Comparison of ENCODE assay signal across 17 cellular contexts in the genomic region with DNA sequence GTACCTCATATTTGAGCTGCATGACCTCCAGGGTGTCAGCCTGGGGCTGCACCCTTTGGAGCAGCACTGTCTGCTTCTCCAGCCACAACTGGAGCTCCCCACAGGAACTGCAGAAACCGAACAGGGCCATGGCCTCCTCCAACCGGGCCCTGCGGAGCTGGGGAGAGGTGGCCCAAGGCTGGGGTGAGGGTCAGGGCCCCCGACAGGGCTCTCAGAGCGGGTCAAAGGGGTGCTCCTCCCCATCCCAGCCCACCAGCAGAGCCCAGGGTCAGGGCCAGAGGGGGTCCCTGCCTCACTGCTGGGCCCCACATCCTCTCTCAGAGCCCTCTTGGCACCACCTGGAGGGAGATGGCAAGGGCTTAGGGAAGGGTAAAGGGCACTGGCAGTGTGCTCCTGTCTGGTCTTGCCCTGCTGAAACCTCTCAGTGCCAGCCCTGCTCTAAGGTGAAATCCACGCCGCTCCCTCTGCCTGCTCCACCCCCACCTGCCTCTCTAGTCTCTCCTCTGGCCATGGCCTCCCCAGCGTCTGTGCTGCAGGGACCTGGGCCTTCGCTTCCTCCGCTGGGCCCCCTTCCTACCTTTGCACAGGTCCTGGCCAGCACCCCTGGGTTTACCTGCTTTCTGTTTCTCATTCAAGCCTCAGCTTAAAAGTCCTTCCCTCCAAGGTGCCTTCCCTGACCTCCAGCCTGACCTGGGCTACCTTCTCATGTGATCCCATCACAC. TPM values are rescaled to one million over a fixed set of nuclear protein-coding genes. Genes with fewer than 3 reads are reported as not detected.
DNase-seq lines count a peak whose midpoint lies in the region; ATAC-seq, FAIRE-seq and TF ChIP-seq lines count a peak whose summit lies in the region.
"Had no signal": no experiment of that assay in that cellular context is flagged by ENCODE, and none has a peak within 500 bp of the region (broad histone marks: within the 10 kb centered on the region; RNA-seq: fewer than 3 reads in every experiment).

No MANE protein-coding gene starts in this region.

- peak; percentile 52 for ATAC-seq in esophagus mucosa
- ATAC-seq in effector memory CD8-positive, alpha-beta T cell (replicated peaks) = no peak
- ATAC-seq in HG02588 (IDR thresholded peaks at IDR 0.05; ENCODE audit: unreplicated experiment) = no peak
- ATAC-seq: CD8-positive, alpha-beta T cell had no signal

- no peak for TF ChIP-seq POLR2A in spleen (IDR thresholded peaks at IDR 0.05)

- peaks cover 16% of the 10 kb centered on the region for H4K20me1 ChIP-seq in astrocyte (ENCODE audit: insufficient read depth, low read length)
- H4K20me1 ChIP-seq: BLaER1 had no signal

- no peak for FAIRE-seq in astrocyte (lab: Jason Lieb, UNC)

- WGBS in spleen, 5 donors = 93 to 98% (median 96%) methylated on average over 5 to 10 of the region's 10 CpGs

- no peaks in the 10 kb centered on the region for H3K9me3 Mint-ChIP-seq in astrocyte (ENCODE audit: unreplicated experiment)
- H3K9me3 Mint-ChIP-seq in effector memory CD8-positive, alpha-beta T cell = no peaks in the 10 kb centered on the region
- no peaks in the 10 kb centered on the region for H3K9me3 Mint-ChIP-seq in MCF 10A (ENCODE audit: unreplicated experiment)
- H3K9me3 Mint-ChIP-seq: CD8-positive, alpha-beta T cell; H9 had no signal

- no TSS peak for BruUV-seq in MCF 10A (replicated peaks; lab: Mats Ljungman, UMichigan)

- peaks cover 5% of the 10 kb centered on the region for H3K4me1 ChIP-seq in astrocyte (ENCODE audit: insufficient read depth, low read length)
- peaks cover 4 to 22% (median 17%) of the 10 kb centered on the region in 6 donors for H3K4me1 ChIP-seq in spleen

- H3K4me2 ChIP-seq in astrocyte (ENCODE audit: low read length) = no peak overlapping the region
- H3K4me2 ChIP-seq: BLaER1 had no signal

- H2AFZ ChIP-seq in astrocyte (ENCODE audit: low read depth, low read length) = no peak overlapping the region

- H3K4me1 Mint-ChIP-seq in astrocyte (ENCODE audit: low read depth, unreplicated experiment) = peaks cover 3% of the 10 kb centered on the region
- H3K4me1 Mint-ChIP-seq in effector memory CD8-positive, alpha-beta T cell (ENCODE audit: low read depth in 2 of 2) = peaks cover under 1 to 18% of the 10 kb centered on the region in 2 donors
- H3K4me1 Mint-ChIP-seq in MCF 10A (ENCODE audit: insufficient read depth, unreplicated experiment) = no peaks in the 10 kb centered on the region

- H3K4me3 Mint-ChIP-seq in astrocyte (ENCODE audit: unreplicated experiment) (peak overlapping the region; percentile 46), MCF 10A (ENCODE audit: unreplicated experiment) (no peak overlapping the region)
- H3K4me3 Mint-ChIP-seq in effector memory CD8-positive, alpha-beta T cell = no peak overlapping the region

- TF ChIP-seq CTCF in C4-2B (conservative IDR thresholded peaks at IDR 0.05) (no peak), astrocyte (IDR thresholded peaks at IDR 0.05; ENCODE audit: insufficient read depth, low read depth, low read length) (no peak), spleen (IDR thresholded peaks at IDR 0.05 in 8 of 11, conservative IDR thresholded peaks at IDR 0.05 in 3 of 11) (no peak), MCF 10A (IDR thresholded peaks at IDR 0.05; ENCODE audit: unreplicated experiment) (no peak)

- intact Hi-C loops in spleen (cut with DNase I; ENCODE audit: low total_unique reads) (no loop called here), MCF 10A (cut with micrococcal nuclease) (no loop called here)

- H3K4me3 ChIP-seq in astrocyte (ENCODE audit: insufficient read depth, low read depth, low read length) (no peak overlapping the region), spleen (no peak overlapping the region)
- H3K4me3 ChIP-seq: BLaER1 had no signal

- H3K27me3 ChIP-seq in astrocyte (ENCODE audit: insufficient read depth, low read length) (peaks cover 14% of the 10 kb centered on the region), spleen (replicated peaks in 1 of 7) (peaks cover 0 to 62% (median 13%) of the 10 kb centered on the region in 7 donors)

- POLR2A ChIA-PET in MCF 10A (lab: Yijun Ruan, JAX) = no interaction called here

- H3K36me3 Mint-ChIP-seq in astrocyte (ENCODE audit: low read depth, unreplicated experiment) (peaks cover 28% of the 10 kb centered on the region), MCF 10A (ENCODE audit: insufficient read depth, unreplicated experiment) (no peaks in the 10 kb centered on the region)
- peaks cover 2% of the 10 kb centered on the region for H3K36me3 Mint-ChIP-seq in effector memory CD8-positive, alpha-beta T cell (ENCODE audit: insufficient read depth)
- H3K36me3 Mint-ChIP-seq: CD8-positive, alpha-beta T cell had no signal

- H3K9me3 ChIP-seq in astrocyte (ENCODE audit: insufficient read depth, low read depth, low read length) (no peaks in the 10 kb centered on the region), spleen (no peaks in the 10 kb centered on the region)
- H3K9me3 ChIP-seq: BLaER1 had no signal

- DNase-seq in astrocyte (ENCODE audit: low read depth) (no peak), spleen (peak; percentile 70), MCF 10A (ENCODE audit: unreplicated experiment) (no peak)
- no peak for DNase-seq in effector memory CD8-positive, alpha-beta T cell
- DNase-seq: 8988T; Calu3; CD8-positive, alpha-beta T cell; DMS79 treated with DMSO at 0.1 percent for 48 hours; GF-D8; GOT3; H9; IMR-90 had no signal

- H3K27me3 Mint-ChIP-seq in astrocyte (ENCODE audit: low read depth, unreplicated experiment) (peaks cover 62% of the 10 kb centered on the region), MCF 10A (ENCODE audit: insufficient read depth, unreplicated experiment) (no peaks in the 10 kb centered on the region)
- H3K27me3 Mint-ChIP-seq in effector memory CD8-positive, alpha-beta T cell = peaks cover 12 to 29% of the 10 kb centered on the region in 2 donors

- CTCF ChIA-PET in MCF 10A (lab: Yijun Ruan, JAX) = interaction anchor here (0.7 kb wide), 1 partner anchor 126 kb away, joined by 3 read pairs; no protein-coding TSS in a partner anchor

- H3K27ac Mint-ChIP-seq in astrocyte (ENCODE audit: unreplicated experiment) (no peak overlapping the region), MCF 10A (ENCODE audit: low read depth, unreplicated experiment) (no peak overlapping the region)
- H3K27ac Mint-ChIP-seq in effector memory CD8-positive, alpha-beta T cell = peak overlapping the region in 1 of 2 donors; percentile 57
- H3K27ac Mint-ChIP-seq: CD8-positive, alpha-beta T cell had no signal

- H3K79me2 ChIP-seq in astrocyte (ENCODE audit: insufficient read depth, low read length) = no peaks in the 10 kb centered on the region

- H3K36me3 ChIP-seq in astrocyte (ENCODE audit: insufficient read depth, low read length) (no peaks in the 10 kb centered on the region), spleen (no peaks in the 10 kb centered on the region)
- H3K36me3 ChIP-seq: BLaER1 had no signal

- H3K27ac ChIP-seq in C4-2B (0 out of 2 replicates have a peak overlapping the region, but pooled peaks have one; percentile 2), astrocyte (ENCODE audit: low read depth, low read length) (no peak overlapping the region), spleen (no peak overlapping the region)
- H3K27ac ChIP-seq: BLaER1, HL-60 had no signal

- H3K9ac ChIP-seq in astrocyte (ENCODE audit: low read length) = no peak overlapping the region
- H3K9ac ChIP-seq: BLaER1 had no signal

RNA-seq across cellular contexts. Expression of gene SPTBN5, which starts 13.5 kb away (rescaled TPM):
- 5.3 and 6.7 TPM in 2 replicates for total RNA-seq in astrocyte
- total RNA-seq in esophagus mucosa = 2.1 TPM
- total RNA-seq in spleen = 1 to 10 TPM in 2 of 7 donors, under 1 TPM in 5; 0.19 to 1.2 (median 0.67) TPM
- 1 to 10 TPM in 2 of 3 donors, under 1 TPM in 1; 0.41 to 2.0 (median 1.6) TPM for polyA plus RNA-seq in spleen
- total RNA-seq in MCF 10A (2022) = 1.1 TPM in 2 replicates

RNA-seq across cellular contexts. Expression of gene PLA2G4B, which starts 41.7 kb away (rescaled TPM):
- total RNA-seq in astrocyte = 1.5 and 1.8 TPM in 2 replicates
- total RNA-seq in esophagus mucosa = 23.6 TPM
- 10 to 100 TPM in 4 of 7 donors, 1 to 10 TPM in 3; 4.0 to 14.4 (median 10.2) TPM for total RNA-seq in spleen
- 10 to 100 TPM; 10.6 to 20.8 (median 18.5) TPM for polyA plus RNA-seq in spleen
- 3.8 and 5.0 TPM in 2 replicates for total RNA-seq in MCF 10A (2022)

RNA-seq across cellular contexts. Expression of gene JMJD7, which starts 52.4 kb away (rescaled TPM):
- total RNA-seq in astrocyte = 5.7 and 7.6 TPM in 2 replicates
- total RNA-seq in esophagus mucosa = 35.4 TPM
- total RNA-seq in spleen = 10 to 100 TPM in 5 of 7 donors, 1 to 10 TPM in 2; 3.2 to 20.1 (median 13.0) TPM
- 10 to 100 TPM in 1 of 3 donors, 1 to 10 TPM in 2; 5.2 to 10.9 (median 8.6) TPM for polyA plus RNA-seq in spleen
- total RNA-seq in MCF 10A (2022) = 9.2 and 13.3 TPM in 2 replicates
